Comparison of ENCODE assay signal across 3 cellular contexts in genomic region chr6:36813047-36813446, GRCh38. TPM values are rescaled to one million over a fixed set of nuclear protein-coding genes. Genes with fewer than 3 reads are reported as not detected.
"Had no signal": no experiment of that assay in that cellular context is flagged by ENCODE, and none has a peak within 500 bp of the region (broad histone marks: within the 10 kb centered on the region; RNA-seq: fewer than 3 reads in every experiment).

No MANE protein-coding gene starts in this region.

RNA-seq across cellular contexts. Expression of gene CPNE5, which starts 26.2 kb away (rescaled TPM):
- total RNA-seq: osteoblast, osteocyte, smooth muscle cell had no signal
